Comparison of ENCODE assay signal across 27 cellular contexts in genomic region chr3:82671466-82671865, GRCh38.
"Had no signal": no experiment of that assay in that cellular context is flagged by ENCODE, and none has a peak within 500 bp of the region (broad histone marks: within the 10 kb centered on the region; RNA-seq: fewer than 3 reads in every experiment).

No MANE protein-coding gene starts in this region.

- H3K4me3 Mint-ChIP-seq: dendritic cell treated with granulocyte-macrophage colony-stimulating factor and Interleukin-4, amounts not matched to agents 40 ng/mL and 50 ng/mL, for 4 days; effector memory CD8-positive, alpha-beta T cell; endodermal cell; mesothelial cell of epicardium; naive B cell had no signal

- FAIRE-seq: endometrium, islet of Langerhans, keratinocyte had no signal

- H3K4me3 ChIP-seq: colonic mucosa, esophagus squamous epithelium, gastrocnemius medialis, heart right ventricle, left lung, lower lobe of right lung, mucosa of descending colon had no signal

- DNase-seq: colonic mucosa; cortex of kidney; effector CD8-positive, alpha-beta T cell; effector memory CD8-positive, alpha-beta T cell; endodermal cell; erythroblast; esophagus squamous epithelium; foreskin melanocyte; gastrocnemius medialis; glutamatergic neuron; head of caudate nucleus; heart right ventricle; hippocampal formation; left cardiac atrium; left lung; left ventricle myocardium superior; lower lobe of right lung; mesenchymal stem cell; mucosa of descending colon; naive B cell had no signal

- H3K27ac ChIP-seq: colonic mucosa, epithelial cell of prostate, esophagus squamous epithelium, gastrocnemius medialis, heart right ventricle, left lung, lower lobe of right lung had no signal

- H3K27me3 ChIP-seq: colonic mucosa, esophagus squamous epithelium, gastrocnemius medialis, heart right ventricle, left lung had no signal

- H3K9me3 ChIP-seq: colonic mucosa, esophagus squamous epithelium, gastrocnemius medialis, left lung, lower lobe of right lung had no signal

- H3K36me3 ChIP-seq: colonic mucosa, esophagus squamous epithelium, gastrocnemius medialis, heart right ventricle, left lung, lower lobe of right lung had no signal

- H3K4me1 ChIP-seq: colonic mucosa, esophagus squamous epithelium, gastrocnemius medialis, heart right ventricle, left lung, lower lobe of right lung had no signal

- H3K9me3 Mint-ChIP-seq: endodermal cell had no signal

- H3K27ac Mint-ChIP-seq: dendritic cell treated with granulocyte-macrophage colony-stimulating factor and Interleukin-4, amounts not matched to agents 40 ng/mL and 50 ng/mL, for 4 days; effector memory CD8-positive, alpha-beta T cell; endodermal cell; mesothelial cell of epicardium; naive B cell had no signal

- H3K36me3 Mint-ChIP-seq: mesothelial cell of epicardium, naive B cell had no signal

- H3K27me3 Mint-ChIP-seq: dendritic cell treated with granulocyte-macrophage colony-stimulating factor and Interleukin-4, amounts not matched to agents 40 ng/mL and 50 ng/mL, for 4 days; effector memory CD8-positive, alpha-beta T cell; naive B cell had no signal

- ATAC-seq: effector memory CD8-positive, alpha-beta T cell; esophagus mucosa; gastrocnemius medialis; heart right ventricle; left cardiac atrium; left lung; left ventricle myocardium superior; lower lobe of right lung; mucosa of descending colon had no signal

- H3K4me1 Mint-ChIP-seq: mesothelial cell of epicardium, naive B cell had no signal
